In genomic region chr4:41281038-41281634, GRCh38 we compare ENCODE assay signal across 1 cellular context.
TF ChIP-seq lines count a peak whose summit lies in the region.

No MANE protein-coding gene starts in this region.

TF ChIP-seq in HepG2, 621 proteins besides CTCF, POLR2A, EP300 and RAD21 (continued from another document):
- TF ChIP-seq ZNF101 (CRISPR knock-in tag; IDR thresholded peaks at IDR 0.05; ENCODE audit: borderline replicate concordance, low read depth) (no peak), ZNF629 (CRISPR knock-in tag; conservative IDR thresholded peaks at IDR 0.05) (peak; percentile 90), SMAD3 (CRISPR knock-in tag; IDR thresholded peaks at IDR 0.05) (0 out of 2 replicates have a peak, but pooled peaks have one; percentile 52)
TF ChIP-seq in HepG2: peak in this region for 7.
